Comparison of ENCODE assay signal across 28 cellular contexts in the genomic region with DNA sequence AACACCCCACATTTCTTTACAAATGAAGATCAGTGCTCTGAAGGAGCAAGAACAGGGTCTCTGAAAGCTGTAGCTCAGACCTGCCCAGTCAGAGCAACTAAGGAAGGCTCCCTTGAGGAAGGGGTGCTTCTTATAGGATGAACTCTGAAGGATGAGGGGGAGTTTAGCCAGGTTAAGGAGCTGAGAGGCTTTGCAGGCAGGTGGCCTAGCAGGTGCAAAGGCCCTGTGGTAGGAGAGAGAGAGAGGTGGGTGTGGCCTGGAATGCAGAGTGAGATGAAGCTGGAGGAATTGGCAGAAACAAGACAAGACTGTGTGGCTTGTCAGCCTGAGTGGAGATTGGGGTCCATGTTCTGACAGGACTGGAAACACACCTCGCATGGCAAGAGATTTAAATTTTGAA.
"Had no signal": no experiment of that assay in that cellular context is flagged by ENCODE, and none has a peak within 500 bp of the region (broad histone marks: within the 10 kb centered on the region; RNA-seq: fewer than 3 reads in every experiment).

No MANE protein-coding gene starts in this region.

- H3K79me2 ChIP-seq: hepatocyte, parathyroid adenoma had no signal

- H2AFZ ChIP-seq: hepatocyte, parathyroid adenoma had no signal

- H3K4me3 ChIP-seq: dorsolateral prefrontal cortex, gastroesophageal sphincter, heart left ventricle, hepatocyte, left lung, mucosa of descending colon, smooth muscle cell, suprapubic skin, transverse colon, vagina had no signal

- H3K27me3 ChIP-seq: dorsolateral prefrontal cortex, hepatocyte, transverse colon, vagina had no signal

- H3K36me3 Mint-ChIP-seq: mesothelial cell of epicardium had no signal

- H3K9me3 Mint-ChIP-seq: mesothelial cell of epicardium; nephron; stimulated activated naive CD8-positive, alpha-beta T cell treated with anti-CD3 and anti-CD28 coated beads, Interleukin-15, amount 100 ng/mL, for 72 hours had no signal

- H3K27ac ChIP-seq: dorsolateral prefrontal cortex, gastroesophageal sphincter, heart left ventricle, hepatocyte, left lung, neutrophil, parathyroid adenoma, suprapubic skin, transverse colon, vagina had no signal

- H3K4me2 ChIP-seq: hepatocyte, smooth muscle cell had no signal

- FAIRE-seq: colon had no signal

- H3K4me1 ChIP-seq: left lung, suprapubic skin had no signal

- ATAC-seq: gastroesophageal sphincter; heart left ventricle; left cardiac atrium; left lung; sciatic nerve; stimulated activated naive CD8-positive, alpha-beta T cell treated with anti-CD3 and anti-CD28 coated beads, Interleukin-15, amount 100 ng/mL, for 72 hours had no signal

- H3K9me3 ChIP-seq: gastroesophageal sphincter, heart left ventricle, left lung, mucosa of descending colon, neutrophil, suprapubic skin, transverse colon, vagina had no signal

- H3K36me3 ChIP-seq: gastroesophageal sphincter, heart left ventricle, left lung, neutrophil, suprapubic skin, transverse colon, vagina had no signal

- H3K27ac Mint-ChIP-seq: mesothelial cell of epicardium; progenitor cell of endocrine pancreas; stimulated activated naive CD8-positive, alpha-beta T cell treated with anti-CD3 and anti-CD28 coated beads, Interleukin-15, amount 100 ng/mL, for 72 hours had no signal

- H3K9ac ChIP-seq: parathyroid adenoma had no signal

- H3K4me3 Mint-ChIP-seq: mesothelial cell of epicardium; naive B cell; nephron; stimulated activated naive CD8-positive, alpha-beta T cell treated with anti-CD3 and anti-CD28 coated beads, Interleukin-15, amount 100 ng/mL, for 72 hours had no signal

- H3K4me1 Mint-ChIP-seq: naive B cell had no signal

- DNase-seq: dorsolateral prefrontal cortex; effector CD4-positive, alpha-beta T cell; foreskin fibroblast; heart left ventricle; left cardiac atrium; left lung; mesenchymal stem cell; mucosa of descending colon; naive B cell; stimulated activated CD4-positive, alpha-beta T cell treated with anti-CD3 and anti-CD28 coated beads, Interleukin-12 subunit alpha, Interleukin-12 subunit beta, amount 100 ng/mL, for 4 hours; stimulated activated CD4-positive, alpha-beta T cell treated with anti-CD3 and anti-CD28 coated beads, Interleukin-1b, Interleukin-23, amount 100 ng/mL, for 48 hours; stimulated activated CD4-positive, alpha-beta T cell treated with anti-CD3 and anti-CD28 coated beads, Interleukin-4, amount 100 ng/mL, for 1 hour; stimulated activated CD8-positive, alpha-beta memory T cell treated with anti-CD3 and anti-CD28 coated beads, Interleukin-4, amount 100 ng/mL, for 48 hours; stimulated activated naive CD4-positive, alpha-beta T cell; stimulated activated naive CD8-positive, alpha-beta T cell treated with anti-CD3 and anti-CD28 coated beads, Interleukin-15, amount 100 ng/mL, for 72 hours; transverse colon had no signal
